Comparison of ENCODE assay signal across 1 cellular context in the genomic region with DNA sequence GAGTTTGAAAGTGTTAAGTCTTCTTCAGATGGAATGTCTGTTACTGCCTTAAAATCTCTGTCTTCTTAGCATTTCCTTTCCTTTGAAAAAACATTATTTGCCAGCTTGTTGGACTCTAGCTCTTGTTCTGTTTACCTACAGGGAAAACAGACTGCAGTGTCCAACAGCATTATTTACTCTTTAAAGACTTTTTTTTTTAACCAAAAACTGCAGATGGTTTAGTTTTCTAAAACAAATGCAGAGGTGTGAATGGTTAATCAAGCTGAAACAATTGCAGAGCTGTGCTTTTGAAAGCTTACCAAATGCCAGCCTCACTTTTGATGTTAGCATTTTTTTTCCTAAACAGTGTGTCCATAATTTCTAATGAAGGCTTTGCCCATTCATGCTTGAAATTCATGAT.
TF ChIP-seq lines count a peak whose summit lies in the region.

No MANE protein-coding gene starts in this region.

TF ChIP-seq in GM23338, 12 proteins besides CTCF, POLR2A, EP300 and RAD21 (continued from another document):
- TF ChIP-seq, protein P1, sequence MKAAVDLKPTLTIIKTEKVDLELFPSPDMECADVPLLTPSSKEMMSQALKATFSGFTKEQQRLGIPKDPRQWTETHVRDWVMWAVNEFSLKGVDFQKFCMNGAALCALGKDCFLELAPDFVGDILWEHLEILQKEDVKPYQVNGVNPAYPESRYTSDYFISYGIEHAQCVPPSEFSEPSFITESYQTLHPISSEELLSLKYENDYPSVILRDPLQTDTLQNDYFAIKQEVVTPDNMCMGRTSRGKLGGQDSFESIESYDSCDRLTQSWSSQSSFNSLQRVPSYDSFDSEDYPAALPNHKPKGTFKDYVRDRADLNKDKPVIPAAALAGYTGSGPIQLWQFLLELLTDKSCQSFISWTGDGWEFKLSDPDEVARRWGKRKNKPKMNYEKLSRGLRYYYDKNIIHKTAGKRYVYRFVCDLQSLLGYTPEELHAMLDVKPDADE (IDR thresholded peaks at IDR 0.05) = no peak
- TF ChIP-seq EZH2phosphoT487 (IDR thresholded peaks at IDR 0.05; ENCODE audit: unreplicated experiment) = no peak
- TF ChIP-seq EZH2 (IDR thresholded peaks at IDR 0.05; ENCODE audit: low read depth, unreplicated experiment) = no peak
- TF ChIP-seq STAT1 (IDR thresholded peaks at IDR 0.05; ENCODE audit: unreplicated experiment) = no peak
- no peak for TF ChIP-seq ZNF114 (CRISPR knock-in tag; IDR thresholded peaks at IDR 0.05)
- TF ChIP-seq, protein P2, sequence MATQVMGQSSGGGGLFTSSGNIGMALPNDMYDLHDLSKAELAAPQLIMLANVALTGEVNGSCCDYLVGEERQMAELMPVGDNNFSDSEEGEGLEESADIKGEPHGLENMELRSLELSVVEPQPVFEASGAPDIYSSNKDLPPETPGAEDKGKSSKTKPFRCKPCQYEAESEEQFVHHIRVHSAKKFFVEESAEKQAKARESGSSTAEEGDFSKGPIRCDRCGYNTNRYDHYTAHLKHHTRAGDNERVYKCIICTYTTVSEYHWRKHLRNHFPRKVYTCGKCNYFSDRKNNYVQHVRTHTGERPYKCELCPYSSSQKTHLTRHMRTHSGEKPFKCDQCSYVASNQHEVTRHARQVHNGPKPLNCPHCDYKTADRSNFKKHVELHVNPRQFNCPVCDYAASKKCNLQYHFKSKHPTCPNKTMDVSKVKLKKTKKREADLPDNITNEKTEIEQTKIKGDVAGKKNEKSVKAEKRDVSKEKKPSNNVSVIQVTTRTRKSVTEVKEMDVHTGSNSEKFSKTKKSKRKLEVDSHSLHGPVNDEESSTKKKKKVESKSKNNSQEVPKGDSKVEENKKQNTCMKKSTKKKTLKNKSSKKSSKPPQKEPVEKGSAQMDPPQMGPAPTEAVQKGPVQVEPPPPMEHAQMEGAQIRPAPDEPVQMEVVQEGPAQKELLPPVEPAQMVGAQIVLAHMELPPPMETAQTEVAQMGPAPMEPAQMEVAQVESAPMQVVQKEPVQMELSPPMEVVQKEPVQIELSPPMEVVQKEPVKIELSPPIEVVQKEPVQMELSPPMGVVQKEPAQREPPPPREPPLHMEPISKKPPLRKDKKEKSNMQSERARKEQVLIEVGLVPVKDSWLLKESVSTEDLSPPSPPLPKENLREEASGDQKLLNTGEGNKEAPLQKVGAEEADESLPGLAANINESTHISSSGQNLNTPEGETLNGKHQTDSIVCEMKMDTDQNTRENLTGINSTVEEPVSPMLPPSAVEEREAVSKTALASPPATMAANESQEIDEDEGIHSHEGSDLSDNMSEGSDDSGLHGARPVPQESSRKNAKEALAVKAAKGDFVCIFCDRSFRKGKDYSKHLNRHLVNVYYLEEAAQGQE (IDR thresholded peaks at IDR 0.05; ENCODE audit: unreplicated experiment) = no peak
- no peak for TF ChIP-seq ZNF331 (CRISPR knock-in tag; IDR thresholded peaks at IDR 0.05; ENCODE audit: low read depth)
- TF ChIP-seq CREB1 (CRISPR knock-in tag; IDR thresholded peaks at IDR 0.05; ENCODE audit: low read depth) = no peak
- no peak for TF ChIP-seq JUNB (IDR thresholded peaks at IDR 0.05; ENCODE audit: unreplicated experiment)
TF ChIP-seq in GM23338: peak in this region for 0.
